Comparison of ENCODE assay signal across 1 cellular context in the genomic region with DNA sequence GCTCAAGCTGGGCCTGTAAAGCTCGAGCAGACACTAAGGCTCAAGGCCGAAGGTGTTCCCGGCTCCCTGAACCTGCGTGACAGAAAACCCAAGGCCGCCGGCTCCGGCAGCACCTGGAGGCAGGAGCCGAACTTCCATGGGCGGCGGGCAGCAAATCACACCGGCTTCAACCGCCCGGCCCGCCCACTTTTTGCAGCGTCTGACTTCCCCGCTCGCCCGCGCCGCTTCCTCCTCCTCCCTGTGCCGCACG.
TF ChIP-seq lines count a peak whose summit lies in the region.

No MANE protein-coding gene starts in this region.

TF ChIP-seq in WTC11, 78 proteins besides CTCF, POLR2A, EP300 and RAD21 (continued from another document):
- TF ChIP-seq ZMAT4 (CRISPR knock-in tag; IDR thresholded peaks at IDR 0.05) (no peak), HMGA2 (CRISPR knock-in tag; IDR thresholded peaks at IDR 0.05) (no peak)
